In the genomic region with DNA sequence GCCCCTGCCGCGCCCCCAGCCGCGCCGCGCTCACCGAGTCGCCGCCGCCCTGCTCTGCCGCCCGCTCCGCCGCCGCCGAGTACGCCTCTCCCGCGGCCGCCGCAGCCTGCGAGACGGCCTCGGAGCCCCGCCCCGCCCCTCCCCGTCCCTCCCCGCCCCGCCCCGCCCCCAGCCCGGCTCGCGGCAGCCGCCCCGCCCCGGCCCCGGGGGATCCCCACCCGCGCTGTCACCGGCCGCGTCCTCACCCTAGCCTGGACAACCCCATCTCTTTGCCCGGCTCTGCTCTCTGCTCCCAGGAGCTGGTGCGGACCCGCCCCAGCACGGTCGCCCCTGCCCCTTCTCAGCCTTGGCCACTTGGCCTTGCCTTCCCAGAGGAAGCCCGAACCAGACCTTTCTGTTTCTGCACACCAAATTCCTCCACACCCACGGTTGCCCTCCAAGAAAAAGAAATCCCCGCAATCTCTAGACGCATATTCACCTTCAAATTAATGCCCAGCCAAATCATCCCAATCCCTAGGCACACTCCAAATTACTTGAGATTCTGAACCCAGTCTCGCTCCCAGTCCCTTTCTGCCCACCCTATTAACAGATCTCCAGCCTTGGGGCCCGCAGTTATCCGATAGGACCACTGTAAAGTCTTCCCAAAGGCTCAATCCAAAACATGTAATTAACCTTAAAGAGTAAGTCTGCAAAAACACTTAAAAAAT, we compare ENCODE assay signal across 8 cellular contexts. TPM values are rescaled to one million over a fixed set of nuclear protein-coding genes. Genes with fewer than 3 reads are reported as not detected.
DNase-seq lines count a peak whose midpoint lies in the region; ATAC-seq and TF ChIP-seq lines count a peak whose summit lies in the region.

A gene (minus strand): TSS at position 89 of the 707 bp plus-strand sequence. CDS start 77,715 bp downstream, outside the sequence.

- peaks cover 0 to 17% of the 10 kb centered on the region in 2 donors for H3K4me1 ChIP-seq in lung (ENCODE audit: control insufficient read depth in 2 of 2, insufficient read depth in 2 of 2, low read length in 2 of 2)

- H3K27ac ChIP-seq in dorsolateral prefrontal cortex = peak within 1 kb of the TSS in 58 of 59 donors; percentile 38 to 91 (median 83)
- peak within 1 kb of the TSS; percentile 67 to 87 for H3K27ac ChIP-seq in lung (ENCODE audit: low read depth in 1 of 2, low read length in 1 of 2)

- WGBS in lung, 2 donors = 5 to 15% methylated on average over 17 to 54 of the region's 54 CpGs

- H3K9me3 ChIP-seq in lung (ENCODE audit: control insufficient read depth in 2 of 2, insufficient read depth in 1 of 2, low read length in 1 of 2) = no peaks in the 10 kb centered on the region

- intact Hi-C loops in dorsolateral prefrontal cortex (cut with DNase I) = loop anchor here (2.0 to 5.0 kb wide), 2 partner anchors 49 kb away; no protein-coding TSS in a partner anchor

- H3K36me3 ChIP-seq in lung (ENCODE audit: control insufficient read depth in 2 of 2, insufficient read depth in 2 of 2, low read length in 2 of 2) = no peaks in the 10 kb centered on the region

- ATAC-seq in GM21423 (IDR thresholded peaks at IDR 0.05; ENCODE audit: unreplicated experiment) (peak; percentile 60), lung (ENCODE audit: insufficient read depth, low FRiP score) (peak; percentile 63)

- H3K27me3 ChIP-seq in dorsolateral prefrontal cortex (no peaks in the 10 kb centered on the region), lung (ENCODE audit: control insufficient read depth, insufficient read depth) (no peaks in the 10 kb centered on the region)

- peak; percentile 79 for DNase-seq in CD1c-positive myeloid dendritic cell (ENCODE audit: extremely low spot score)
- peak; percentile 40 for DNase-seq in HuH-7.5 (ENCODE audit: low spot score)
- peak; percentile 56 for DNase-seq in activated CD4-positive, alpha-beta T cell treated with anti-CD3 and anti-CD28 coated beads for 48 hours
- peak in 7 of 10 donors; percentile 45 to 80 (median 59) for DNase-seq in dorsolateral prefrontal cortex
- DNase-seq in lung (ENCODE audit: low spot score) = peak; percentile 60
- DNase-seq in stimulated activated CD4-positive, alpha-beta T cell treated with anti-CD3 and anti-CD28 coated beads, TNF-alpha, amount 100 ng/mL, for 24 hours (ENCODE audit: low read depth in 3 of 3) = peak in 2 of 3 experiments; percentile 28 to 47
- no peak for DNase-seq in pons (ENCODE audit: low spot score)

- peak within 1 kb of the TSS; percentile 50 to 89 (median 75) for H3K4me3 ChIP-seq in dorsolateral prefrontal cortex
- H3K4me3 ChIP-seq in lung = peak within 1 kb of the TSS; percentile 60

- TF ChIP-seq CTCF in dorsolateral prefrontal cortex (IDR thresholded peaks at IDR 0.05 in 54 of 56, conservative IDR thresholded peaks at IDR 0.05 in 2 of 56; ENCODE audit: low read depth in 1 of 56, partially characterized antibody in 56 of 56) = no peak
- TF ChIP-seq CTCF in lung (IDR thresholded peaks at IDR 0.05; ENCODE audit: control extremely low read depth, extremely low read depth) = no peak

RNA-seq across cellular contexts. Expression of the gene that starts here (rescaled TPM):
- total RNA-seq in dorsolateral prefrontal cortex (100 to 1,000 TPM in 99 of 120 experiments, 10 to 100 TPM in 21; 53.2 to 194 (median 131) TPM), lung (10 to 100 TPM; 17.9 to 23.6 TPM)
- 10 to 100 TPM in 1 of 2 donors, 1 to 10 TPM in 1; 4.3 to 15.3 TPM for polyA plus RNA-seq in lung
